ENCODE assay signal across 22 cellular contexts in genomic region chr6:132061381-132061780, GRCh38.
"Had no signal": no experiment of that assay in that cellular context is flagged by ENCODE, and none has a peak within 500 bp of the region (broad histone marks: within the 10 kb centered on the region; RNA-seq: fewer than 3 reads in every experiment).

No MANE protein-coding gene starts in this region.

- H3K4me1 ChIP-seq: body of pancreas, lower lobe of right lung, upper lobe of left lung had no signal

- DNase-seq: activated CD4-positive, alpha-beta T cell treated with anti-CD3 and anti-CD28 coated beads for 4 hours; activated CD4-positive, alpha-beta T cell treated with anti-CD3 and anti-CD28 coated beads, Interleukin-2, amount 50 U/mL, for 48 hours; activated CD4-positive, CD25-positive, alpha-beta regulatory T cell; activated effector memory CD4-positive, alpha-beta T cell treated with anti-CD3 and anti-CD28 coated beads, Interleukin-2, amount 50 U/mL, for 16 hours; activated naive CD4-positive, alpha-beta T cell treated with anti-CD3 and anti-CD28 coated beads, Interleukin-2, amount 50 U/mL, for 16 hours; activated naive CD8-positive, alpha-beta T cell treated with anti-CD3 and anti-CD28 coated beads, Interleukin-2, amount 50 U/mL, for 24 hours; activated T-cell treated with anti-CD3 and anti-CD28 coated beads, Interleukin-2, amount 50 U/mL, for 72 hours; body of pancreas; caudate nucleus; effector memory CD4-positive, alpha-beta T cell; kidney; lower lobe of right lung; mesendoderm; mucosa of descending colon; occipital lobe; stimulated activated CD4-positive, alpha-beta T cell treated with anti-CD3 and anti-CD28 coated beads, Interleukin-4, amount 100 ng/mL, for 24 hours; stimulated activated naive CD8-positive, alpha-beta T cell treated with anti-CD3 and anti-CD28 coated beads, Interleukin-15, Interleukin-2, amounts not matched to agents 100 U/mL and 50 U/mL, for 24 hours; T1000; upper lobe of left lung had no signal

- H3K27ac ChIP-seq: body of pancreas, lower lobe of right lung, upper lobe of left lung had no signal

- H3K4me1 Mint-ChIP-seq: activated naive CD8-positive, alpha-beta T cell treated with anti-CD3 and anti-CD28 coated beads, Interleukin-2, amount 50 U/mL, for 24 hours had no signal

- H3K4me3 Mint-ChIP-seq: activated naive CD8-positive, alpha-beta T cell treated with anti-CD3 and anti-CD28 coated beads, Interleukin-2, amount 50 U/mL, for 24 hours; activated T-cell treated with anti-CD3 and anti-CD28 coated beads, Interleukin-2, amount 50 U/mL, for 72 hours; neural crest cell; T-helper 1 cell treated with Interleukin-12 subunit alpha and Interleukin-12 subunit beta and Interleukin-4 antibody, amounts not matched to agents 30 μg/mL and 1 μg/mL, for 36 hours had no signal

- H3K4me3 ChIP-seq: body of pancreas, esophagus muscularis mucosa, lower lobe of right lung, mucosa of descending colon, upper lobe of left lung had no signal

- H3K27me3 ChIP-seq: body of pancreas, esophagus muscularis mucosa, upper lobe of left lung had no signal

- H3K36me3 ChIP-seq: esophagus muscularis mucosa, lower lobe of right lung, upper lobe of left lung had no signal

- H3K9me3 Mint-ChIP-seq: activated naive CD8-positive, alpha-beta T cell treated with anti-CD3 and anti-CD28 coated beads, Interleukin-2, amount 50 U/mL, for 24 hours; T-helper 1 cell treated with Interleukin-12 subunit alpha and Interleukin-12 subunit beta and Interleukin-4 antibody, amounts not matched to agents 30 μg/mL and 1 μg/mL, for 36 hours had no signal

- ATAC-seq: activated naive CD8-positive, alpha-beta T cell treated with anti-CD3 and anti-CD28 coated beads, Interleukin-2, amount 50 U/mL, for 24 hours; activated T-cell treated with anti-CD3 and anti-CD28 coated beads, Interleukin-2, amount 50 U/mL, for 72 hours; body of pancreas; lower lobe of right lung; stimulated activated naive CD8-positive, alpha-beta T cell treated with anti-CD3 and anti-CD28 coated beads, Interleukin-15, Interleukin-2, amounts not matched to agents 100 U/mL and 50 U/mL, for 24 hours had no signal

- H3K9me3 ChIP-seq: body of pancreas, esophagus muscularis mucosa, lower lobe of right lung, mucosa of descending colon, upper lobe of left lung had no signal
